ENCODE assay signal across 8 cellular contexts in genomic region chr1:52055066-52055853, GRCh38. TPM values are rescaled to one million over a fixed set of nuclear protein-coding genes. Genes with fewer than 3 reads are reported as not detected.
DNase-seq lines count a peak whose midpoint lies in the region; ATAC-seq and TF ChIP-seq lines count a peak whose summit lies in the region.

TSS of gene TXNDC12 (minus strand) at chr1:52055191. CDS start at chr1:52055096, 95 bp downstream.

- peaks cover 29% of the 10 kb centered on the region for H3K36me3 ChIP-seq in WERI-Rb-1
- no peaks in the 10 kb centered on the region for H3K36me3 ChIP-seq in breast epithelium
- peaks cover 42% of the 10 kb centered on the region for H3K36me3 ChIP-seq in iPS-20b (ENCODE audit: insufficient read depth, low read depth, low read length)
- peaks cover under 1 to 9% (median 3%) of the 10 kb centered on the region in 3 donors for H3K36me3 ChIP-seq in skeletal muscle tissue (ENCODE audit: control insufficient read depth in 3 of 3, insufficient read depth in 3 of 3, low read length in 3 of 3)

- peak within 1 kb of the TSS; percentile 99 for H3K9ac ChIP-seq in iPS-20b (ENCODE audit: low read depth, low read length)
- H3K9ac ChIP-seq in skeletal muscle tissue (ENCODE audit: low read depth in 1 of 3, low read length in 3 of 3), result peak within 1 kb of the TSS; percentile 85 to 87 (median 87)

- TF ChIP-seq CTCF in WERI-Rb-1 (IDR thresholded peaks at IDR 0.05; ENCODE audit: low read depth, low read length), result no peak
- no peak for TF ChIP-seq CTCF in breast epithelium (IDR thresholded peaks at IDR 0.05)

- peaks cover 4 to 17% of the 10 kb centered on the region in 2 donors for H3K4me1 ChIP-seq in breast epithelium
- peaks cover 18% of the 10 kb centered on the region for H3K4me1 ChIP-seq in iPS-20b (ENCODE audit: insufficient read depth, low read length)
- peaks cover 17 to 43% (median 38%) of the 10 kb centered on the region in 3 donors for H3K4me1 ChIP-seq in skeletal muscle tissue (ENCODE audit: control insufficient read depth in 3 of 3, insufficient read depth in 3 of 3, low read length in 3 of 3)

- H3K4me3 ChIP-seq in WERI-Rb-1 (ENCODE audit: low read depth, low read length) (peak within 1 kb of the TSS; percentile 97), breast epithelium (peak within 1 kb of the TSS; percentile 87 to 96 (median 89)), iPS-20b (ENCODE audit: low read length) (peak within 1 kb of the TSS; percentile 99), skeletal muscle tissue (ENCODE audit: low read length in 3 of 3) (peak within 1 kb of the TSS; percentile 91 to 98 (median 94))

- peak; percentile 87 for TF ChIP-seq POLR2A in GM18526 (IDR thresholded peaks at IDR 0.05; ENCODE audit: extremely low read depth, insufficient read length)
- peak; percentile 65 for TF ChIP-seq POLR2A in breast epithelium (IDR thresholded peaks at IDR 0.05)

- intact Hi-C loops in breast epithelium (cut with DNase I; ENCODE audit: low total_unique reads), result no loop called here

- H3K27ac ChIP-seq in WERI-Rb-1 (peak within 1 kb of the TSS; percentile 92), breast epithelium (peak within 1 kb of the TSS; percentile 90 to 95), iPS-20b (ENCODE audit: low read length) (peak within 1 kb of the TSS; percentile 93), skeletal muscle tissue (ENCODE audit: low read depth, low read length) (peak within 1 kb of the TSS; percentile 91)

- H3K27me3 ChIP-seq in WERI-Rb-1 (ENCODE audit: insufficient read depth, low read depth, severe bottlenecking) (no peaks in the 10 kb centered on the region), breast epithelium (no peaks in the 10 kb centered on the region), iPS-20b (ENCODE audit: insufficient read depth, low read length) (no peaks in the 10 kb centered on the region), skeletal muscle tissue (ENCODE audit: control insufficient read depth in 3 of 3, insufficient read depth in 3 of 3, low read length in 3 of 3) (no peaks in the 10 kb centered on the region)

- H3K9me3 ChIP-seq in WERI-Rb-1 (ENCODE audit: severe bottlenecking) (no peaks in the 10 kb centered on the region), breast epithelium (no peaks in the 10 kb centered on the region), iPS-20b (ENCODE audit: insufficient read depth, low read depth, low read length) (no peaks in the 10 kb centered on the region), skeletal muscle tissue (ENCODE audit: control insufficient read depth in 3 of 3, low read length in 3 of 3) (no peaks in the 10 kb centered on the region)

- DNase-seq in A172 (ENCODE audit: low spot score) (peak; percentile 82), NCI-H2196 treated with DMSO at 0.1 percent for 48 hours (lab: John Stamatoyannopoulos, UW; ENCODE audit: unreplicated experiment) (peak; percentile 89), WERI-Rb-1 (peak; percentile 88), breast epithelium (ENCODE audit: low spot score in 2 of 2) (peak; percentile 83)

- peak; percentile 38 for ATAC-seq in HG03135 (IDR thresholded peaks at IDR 0.05; ENCODE audit: unreplicated experiment)

RNA-seq across cellular contexts. Expression of gene TXNDC12, which starts in this region (rescaled TPM):
- total RNA-seq in A172 (2014; rRNA removed; shearing (Covaris generic)), result 48.3 and 50.6 TPM in 2 replicates
- total RNA-seq in breast epithelium (10 to 100 TPM; 35.1 to 48.4 (median 37.6) TPM), skeletal muscle tissue (6.8 TPM)

Comparison
In these comparisons a context has a peak if more than half of its experiments do, and no peak if none do; other contexts are left out.
1. Peak in every context shown above with its lines: DNase-seq, ATAC-seq, H3K4me3 ChIP-seq and H3K27ac ChIP-seq.